ENCODE assay signal across 1 cellular context in the genomic region with DNA sequence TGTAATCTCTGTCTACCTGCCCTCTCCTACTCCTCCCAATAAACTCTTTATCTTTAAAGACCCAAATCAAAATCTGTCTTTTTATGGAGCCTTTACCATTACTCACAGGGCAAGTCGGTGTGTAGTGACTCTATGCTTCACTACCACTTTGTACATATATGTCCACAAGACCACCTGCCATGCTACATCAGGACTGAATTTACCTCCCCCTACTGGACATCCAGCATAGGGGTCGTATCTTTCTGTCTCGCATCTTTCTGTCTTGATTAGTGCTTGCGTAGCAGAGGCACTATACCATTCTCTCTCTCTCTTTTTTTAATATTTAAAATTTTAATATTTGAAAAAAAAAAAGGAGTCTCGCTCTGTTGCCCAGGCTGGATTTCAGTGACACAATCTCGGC.
TF ChIP-seq lines count a peak whose summit lies in the region.

No MANE protein-coding gene starts in this region.

TF ChIP-seq in H1, 55 proteins besides CTCF, POLR2A, EP300 and RAD21:
- TF ChIP-seq EZH2 (IDR thresholded peaks at IDR 0.05; ENCODE audit: low read depth, low read length, severe bottlenecking) (no peak), POLR2AphosphoS5 (IDR thresholded peaks at IDR 0.05; ENCODE audit: low read depth, low read length) (no peak), JUN (IDR thresholded peaks at IDR 0.05; ENCODE audit: low read depth, low read length) (no peak), BACH1 (IDR thresholded peaks at IDR 0.05; ENCODE audit: low read length) (no peak), SUZ12 (IDR thresholded peaks at IDR 0.05; ENCODE audit: low read length) (no peak), TCF12 (IDR thresholded peaks at IDR 0.05; ENCODE audit: low read depth, low read length) (no peak), RXRA (IDR thresholded peaks at IDR 0.05; ENCODE audit: insufficient read depth, low read depth, low read length) (no peak), NANOG (IDR thresholded peaks at IDR 0.05; ENCODE audit: insufficient read depth, low read depth, low read length, poor library complexity, severe bottlenecking) (no peak), SIN3A (conservative IDR thresholded peaks at IDR 0.05 in 1 of 2, IDR thresholded peaks at IDR 0.05 in 1 of 2; ENCODE audit: low read depth in 1 of 2, low read length in 2 of 2) (no peak), RNF2 (IDR thresholded peaks at IDR 0.05; ENCODE audit: borderline replicate concordance, low read depth, low read length, missing control alignments, poor library complexity, severe bottlenecking) (no peak), BCL11A (IDR thresholded peaks at IDR 0.05; ENCODE audit: low read depth in 2 of 2, low read length in 2 of 2) (no peak), KDM5A (IDR thresholded peaks at IDR 0.05; ENCODE audit: low read length) (no peak), ATF2 (IDR thresholded peaks at IDR 0.05; ENCODE audit: low read length) (no peak), CBX8 (IDR thresholded peaks at IDR 0.05; ENCODE audit: borderline replicate concordance, low read depth, low read length) (no peak)
TF ChIP-seq in H1: peak in this region for 0.
